Comparison of ENCODE assay signal across 8 cellular contexts in the genomic region with DNA sequence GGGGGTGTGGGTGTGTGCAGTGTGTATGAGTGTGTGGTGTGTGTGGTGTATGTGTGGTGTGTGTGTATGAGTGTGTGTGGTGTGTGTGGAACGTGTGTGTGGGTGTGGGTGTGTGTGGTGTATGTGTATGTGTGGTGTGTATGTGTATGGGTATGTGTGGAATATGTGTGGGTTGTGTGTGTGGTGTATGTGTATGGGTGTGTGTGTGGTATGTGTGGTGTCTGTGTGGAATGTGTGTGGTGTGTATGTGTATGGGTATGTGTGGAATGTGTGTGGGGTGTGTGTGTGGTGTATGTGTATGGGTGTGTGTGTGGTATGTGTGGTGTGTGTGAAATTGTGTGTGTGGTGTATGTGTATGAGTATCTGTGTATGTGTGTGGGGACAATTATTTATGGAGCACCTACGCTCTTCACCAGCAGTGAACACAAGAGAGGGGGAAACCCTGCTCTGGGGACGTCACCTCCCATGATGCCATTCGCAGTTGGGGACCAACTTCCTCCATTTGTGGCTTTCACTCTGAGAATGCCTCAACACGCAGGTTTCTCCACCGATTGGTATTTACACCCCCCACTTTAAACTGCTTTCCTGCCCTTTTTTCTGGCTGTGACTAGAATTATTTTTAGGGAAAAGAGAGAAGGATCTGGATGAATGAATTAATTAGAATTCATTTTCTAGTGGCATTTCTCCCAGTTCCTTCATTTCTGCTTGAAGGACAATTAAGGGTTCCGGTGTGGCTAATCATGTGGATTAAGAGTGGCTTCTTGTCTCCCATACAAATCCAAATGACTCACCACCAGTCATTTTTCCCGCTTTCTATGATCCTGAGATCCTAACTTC.
DNase-seq lines count a peak whose midpoint lies in the region; ATAC-seq, FAIRE-seq and TF ChIP-seq lines count a peak whose summit lies in the region.

No MANE protein-coding gene starts in this region.

- TF ChIP-seq CTCF in bronchial epithelial cell (IDR thresholded peaks at IDR 0.05; ENCODE audit: insufficient read depth, low read length, severe bottlenecking) = no peak

- no peaks in the 10 kb centered on the region for H3K36me3 ChIP-seq in bronchial epithelial cell (ENCODE audit: control insufficient read depth, insufficient read depth, low read length)

- DNase-seq in DMS 273 (lab: John Stamatoyannopoulos, UW; ENCODE audit: unreplicated experiment) (peak; percentile 44), DMS 273 treated with DMSO at 0.1 percent for 48 hours (lab: John Stamatoyannopoulos, UW) (no peak), SIG-M5 (lab: John Stamatoyannopoulos, UW) (peak; percentile 15), bronchial epithelial cell (ENCODE audit: low read depth) (peak; percentile 49), HuH-7 (ENCODE audit: low spot score) (no peak), GF-D8 (lab: John Stamatoyannopoulos, UW) (no peak)
- DNase-seq in stimulated activated CD8-positive, alpha-beta memory T cell treated with anti-CD3 and anti-CD28 coated beads, Interleukin-12 subunit alpha, Interleukin-12 subunit beta, amount 100 ng/mL, for 1 hour (ENCODE audit: low read depth) = peak; percentile 36

- H3K27me3 ChIP-seq in bronchial epithelial cell (ENCODE audit: control insufficient read depth, insufficient read depth, low read length) = no peaks in the 10 kb centered on the region

- FAIRE-seq in bronchial epithelial cell (lab: Jason Lieb, UNC) = no peak

- peak; percentile 78 for ATAC-seq in HG02970 (IDR thresholded peaks at IDR 0.05; ENCODE audit: low FRiP score, unreplicated experiment)

- H3K4me3 ChIP-seq in bronchial epithelial cell (ENCODE audit: low read depth, low read length) = no peak overlapping the region

Comparison
In these comparisons a context has a peak if more than half of its experiments do, and no peak if none do; other contexts are left out.
1. DNase-seq: peak in DMS 273 (single experiment), SIG-M5 (single experiment), bronchial epithelial cell (single experiment) and stimulated activated CD8-positive, alpha-beta memory T cell treated with anti-CD3 and anti-CD28 coated beads, Interleukin-12 subunit alpha, Interleukin-12 subunit beta, amount 100 ng/mL, for 1 hour (single experiment); none in DMS 273 treated with DMSO at 0.1 percent for 48 hours (single experiment), HuH-7 (single experiment) and GF-D8 (single experiment).